In the genomic region with DNA sequence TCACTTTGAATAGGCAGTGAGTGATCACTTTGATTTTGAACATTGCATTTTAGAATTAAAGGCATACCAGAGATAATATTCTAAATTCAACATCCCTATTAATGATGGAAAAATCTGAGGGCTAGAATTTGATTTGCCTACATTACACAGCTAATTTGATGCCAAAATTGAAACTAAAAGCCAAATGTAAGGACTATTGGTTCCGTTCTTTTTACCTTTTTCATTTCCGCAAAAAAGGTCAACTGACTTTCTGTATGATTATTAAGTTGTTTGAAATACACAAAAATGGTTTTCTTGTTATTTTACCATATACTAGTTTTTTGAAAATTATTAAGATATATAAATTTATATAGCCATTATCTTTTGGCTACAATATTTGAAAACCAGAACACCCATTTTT, we compare ENCODE assay signal across 20 cellular contexts.
DNase-seq lines count a peak whose midpoint lies in the region; ATAC-seq, FAIRE-seq and TF ChIP-seq lines count a peak whose summit lies in the region.
"Had no signal": no experiment of that assay in that cellular context is flagged by ENCODE, and none has a peak within 500 bp of the region (broad histone marks: within the 10 kb centered on the region; RNA-seq: fewer than 3 reads in every experiment).

No MANE protein-coding gene starts in this region.

- POLR2A ChIA-PET in PC-9 (lab: Charles Lee; ENCODE audit: unreplicated experiment), result no interaction called here

- no peaks in the 10 kb centered on the region for H3K9me3 ChIP-seq in PC-9 (ENCODE audit: insufficient read depth, low read depth)
- H3K9me3 ChIP-seq: A549 had no signal

- H3K27me3 ChIP-seq in PC-9 (ENCODE audit: insufficient read depth, low read depth), result no peaks in the 10 kb centered on the region
- H3K27me3 ChIP-seq: BLaER1 treated with 17β-estradiol and CSF1 and Interleukin-3, amounts not matched to agents 10 nM and 100 nM had no signal

- CTCF ChIA-PET in PC-9 (lab: Charles Lee), result no interaction called here

- intact Hi-C loops in PC-9 (cut with micrococcal nuclease; ENCODE audit: unreplicated experiment), result no loop called here

- FAIRE-seq in TTC549 (lab: Jason Lieb, UNC), result peak; percentile 39
- FAIRE-seq: A549, D721Med, G401.6, GM12891, GM19239 had no signal

- H3F3A ChIP-seq in PC-9 (ENCODE audit: insufficient read depth, low read depth), result no peaks in the 10 kb centered on the region

- ATAC-seq in HG02973 (IDR thresholded peaks at IDR 0.05; ENCODE audit: unreplicated experiment) (peak; percentile 57), HG02759 (IDR thresholded peaks at IDR 0.05; ENCODE audit: unreplicated experiment) (no peak)
- ATAC-seq: A549; CD8-positive, alpha-beta T cell had no signal

- H4K20me1 ChIP-seq in PC-9 (ENCODE audit: insufficient read depth), result no peaks in the 10 kb centered on the region
- H4K20me1 ChIP-seq: BLaER1 treated with 17β-estradiol and CSF1 and Interleukin-3, amounts not matched to agents 10 nM and 100 nM had no signal

- no peak overlapping the region for H3K4me2 ChIP-seq in PC-9
- H3K4me2 ChIP-seq: A549; BLaER1 treated with 17β-estradiol and CSF1 and Interleukin-3, amounts not matched to agents 10 nM and 100 nM had no signal

- H3K4me1 ChIP-seq in PC-9 (replicated peaks; ENCODE audit: insufficient read depth), result no peaks in the 10 kb centered on the region
- H3K4me1 ChIP-seq: A549; BLaER1 treated with 17β-estradiol and CSF1 and Interleukin-3, amounts not matched to agents 10 nM and 100 nM; Caco-2 had no signal

- H2AFZ ChIP-seq in PC-9, result no peak overlapping the region

- BruUV-seq in PC-9 (replicated peaks; lab: Mats Ljungman, UMichigan), result no TSS peak

- DNase-seq in PC-9 (no peak), NCI-H2196 (lab: John Stamatoyannopoulos, UW; ENCODE audit: unreplicated experiment) (no peak)
- DNase-seq: 8988T; AML-193; Caco-2; Calu3; CD4-positive, alpha-beta T cell; CD8-positive, alpha-beta T cell; DMS79 treated with DMSO at 0.1 percent for 48 hours; GF-D8 had no signal

- no peaks in the 10 kb centered on the region for H3K36me3 ChIP-seq in PC-9 (ENCODE audit: low read depth)
- H3K36me3 ChIP-seq: BLaER1 treated with 17β-estradiol and CSF1 and Interleukin-3, amounts not matched to agents 10 nM and 100 nM had no signal

- no peaks in the 10 kb centered on the region for H3K79me2 ChIP-seq in PC-9 (ENCODE audit: low read depth)

- no peak overlapping the region for H3K4me3 ChIP-seq in PC-9
- H3K4me3 ChIP-seq: A549; BLaER1 treated with 17β-estradiol and CSF1 and Interleukin-3, amounts not matched to agents 10 nM and 100 nM had no signal

- no peak for TF ChIP-seq CTCF in PC-9 (conservative IDR thresholded peaks at IDR 0.05)

- H3K27ac ChIP-seq in PC-9, result no peak overlapping the region
- H3K27ac ChIP-seq: A549; BLaER1 treated with 17β-estradiol and CSF1 and Interleukin-3, amounts not matched to agents 10 nM and 100 nM; C4-2B had no signal

- H3K9me2 ChIP-seq in PC-9 (ENCODE audit: insufficient read depth), result no peaks in the 10 kb centered on the region
